Comparison of ENCODE assay signal across 9 cellular contexts in genomic region chr19:49085868-49086232, GRCh38. TPM values are rescaled to one million over a fixed set of nuclear protein-coding genes. Genes with fewer than 3 reads are reported as not detected.
DNase-seq lines count a peak whose midpoint lies in the region; ATAC-seq and FAIRE-seq lines count a peak whose summit lies in the region.
"Had no signal": no experiment of that assay in that cellular context is flagged by ENCODE, and none has a peak within 500 bp of the region (broad histone marks: within the 10 kb centered on the region; RNA-seq: fewer than 3 reads in every experiment).

No MANE protein-coding gene starts in this region.

- no peaks in the 10 kb centered on the region for H3K27me3 ChIP-seq in layer of hippocampus (ENCODE audit: control insufficient read depth, insufficient read depth, low read length)

- no peak for DNase-seq in activated CD4-positive, alpha-beta T cell treated with anti-CD3 and anti-CD28 coated beads, Interleukin-2, amount 10 ng/mL, durations not matched to agents 24 days and 14 days
- DNase-seq in activated CD4-positive, alpha-beta T cell treated with anti-CD3 and anti-CD28 coated beads, Interleukin-2, amount 50 U/mL, for 4 hours: no peak
- DNase-seq in activated naive CD8-positive, alpha-beta T cell treated with anti-CD3 and anti-CD28 coated beads, Interleukin-2, amount 50 U/mL, for 24 hours: no peak
- DNase-seq in urothelium cell line (ENCODE audit: low spot score): no peak
- no peak for DNase-seq in NCI-H187 treated with DMSO at 0.1 percent for 48 hours (lab: John Stamatoyannopoulos, UW)
- DNase-seq in SW 1271 (lab: John Stamatoyannopoulos, UW): no peak

- ATAC-seq in activated naive CD8-positive, alpha-beta T cell treated with anti-CD3 and anti-CD28 coated beads, Interleukin-2, amount 50 U/mL, for 24 hours: no peak

- peak overlapping the region; percentile 67 for H3K27ac ChIP-seq in layer of hippocampus (ENCODE audit: low read depth, low read length)
- H3K27ac ChIP-seq in temporal lobe (ENCODE audit: low read depth, low read length): peak overlapping the region; percentile 70

- peaks cover 37% of the 10 kb centered on the region for H3K36me3 Mint-ChIP-seq in activated CD4-positive, alpha-beta T cell treated with anti-CD3 and anti-CD28 coated beads, Interleukin-2, amount 10 ng/mL, durations not matched to agents 24 days and 14 days (ENCODE audit: low read depth)
- H3K36me3 Mint-ChIP-seq in activated naive CD8-positive, alpha-beta T cell treated with anti-CD3 and anti-CD28 coated beads, Interleukin-2, amount 50 U/mL, for 24 hours (ENCODE audit: low read depth): peaks cover 38% of the 10 kb centered on the region

- peak overlapping the region; percentile 86 for H3K27ac Mint-ChIP-seq in activated CD4-positive, alpha-beta T cell treated with anti-CD3 and anti-CD28 coated beads, Interleukin-2, amount 10 ng/mL, durations not matched to agents 24 days and 14 days
- peak overlapping the region; percentile 93 for H3K27ac Mint-ChIP-seq in activated naive CD8-positive, alpha-beta T cell treated with anti-CD3 and anti-CD28 coated beads, Interleukin-2, amount 50 U/mL, for 24 hours

- peaks cover 29% of the 10 kb centered on the region for H3K4me1 Mint-ChIP-seq in activated CD4-positive, alpha-beta T cell treated with anti-CD3 and anti-CD28 coated beads, Interleukin-2, amount 10 ng/mL, durations not matched to agents 24 days and 14 days
- H3K4me1 Mint-ChIP-seq in activated naive CD8-positive, alpha-beta T cell treated with anti-CD3 and anti-CD28 coated beads, Interleukin-2, amount 50 U/mL, for 24 hours: peaks cover 48% of the 10 kb centered on the region

- H3K4me3 Mint-ChIP-seq in activated CD4-positive, alpha-beta T cell treated with anti-CD3 and anti-CD28 coated beads, Interleukin-2, amount 10 ng/mL, durations not matched to agents 24 days and 14 days: peak overlapping the region; percentile 98
- peak overlapping the region; percentile 91 for H3K4me3 Mint-ChIP-seq in activated naive CD8-positive, alpha-beta T cell treated with anti-CD3 and anti-CD28 coated beads, Interleukin-2, amount 50 U/mL, for 24 hours

- intact Hi-C loops in activated CD4-positive, alpha-beta T cell treated with anti-CD3 and anti-CD28 coated beads, Interleukin-2, amount 10 ng/mL, durations not matched to agents 24 days and 14 days (cut with micrococcal nuclease): loop anchor here (1.0 kb wide), 2 partner anchors 28 to 33 kb away; partner anchors contain the start of genes C19orf73, LIN7B and PPFIA3

- H3K27me3 Mint-ChIP-seq in activated CD4-positive, alpha-beta T cell treated with anti-CD3 and anti-CD28 coated beads, Interleukin-2, amount 10 ng/mL, durations not matched to agents 24 days and 14 days: peaks cover 4% of the 10 kb centered on the region
- H3K27me3 Mint-ChIP-seq in activated naive CD8-positive, alpha-beta T cell treated with anti-CD3 and anti-CD28 coated beads, Interleukin-2, amount 50 U/mL, for 24 hours: peaks cover 2% of the 10 kb centered on the region

- H3K9me3 Mint-ChIP-seq in activated CD4-positive, alpha-beta T cell treated with anti-CD3 and anti-CD28 coated beads, Interleukin-2, amount 10 ng/mL, durations not matched to agents 24 days and 14 days: peaks cover 4% of the 10 kb centered on the region
- no peaks in the 10 kb centered on the region for H3K9me3 Mint-ChIP-seq in activated naive CD8-positive, alpha-beta T cell treated with anti-CD3 and anti-CD28 coated beads, Interleukin-2, amount 50 U/mL, for 24 hours

- no peak for FAIRE-seq in urothelium cell line (lab: Jason Lieb, UNC)
- FAIRE-seq: colon had no signal

RNA-seq across cellular contexts. Expression of gene SNRNP70, which starts 0.6 kb away (rescaled TPM):
- 270 and 281 TPM in 2 replicates for total RNA-seq in activated CD4-positive, alpha-beta T cell treated with anti-CD3 and anti-CD28 coated beads, Interleukin-2, amount 10 ng/mL, durations not matched to agents 24 days and 14 days
- 110 TPM for total RNA-seq in temporal lobe

RNA-seq across cellular contexts. Expression of gene KCNA7, which starts 13.4 kb away (rescaled TPM):
- not detected in 2 replicates for total RNA-seq in activated CD4-positive, alpha-beta T cell treated with anti-CD3 and anti-CD28 coated beads, Interleukin-2, amount 10 ng/mL, durations not matched to agents 24 days and 14 days
- not detected for total RNA-seq in temporal lobe

RNA-seq across cellular contexts. Expression of gene NTF4, which starts 21.2 kb away (rescaled TPM):
- not detected in 2 replicates for total RNA-seq in activated CD4-positive, alpha-beta T cell treated with anti-CD3 and anti-CD28 coated beads, Interleukin-2, amount 10 ng/mL, durations not matched to agents 24 days and 14 days
- total RNA-seq in temporal lobe: not detected

RNA-seq across cellular contexts. Expression of gene CGB7, which starts 28.3 kb away (rescaled TPM):
- not detected in 2 replicates for total RNA-seq in activated CD4-positive, alpha-beta T cell treated with anti-CD3 and anti-CD28 coated beads, Interleukin-2, amount 10 ng/mL, durations not matched to agents 24 days and 14 days
- total RNA-seq in temporal lobe: not detected

RNA-seq across cellular contexts. Expression of gene LIN7B, which starts 28.3 kb away (rescaled TPM):
- 5.4 and 6.0 TPM in 2 replicates for total RNA-seq in activated CD4-positive, alpha-beta T cell treated with anti-CD3 and anti-CD28 coated beads, Interleukin-2, amount 10 ng/mL, durations not matched to agents 24 days and 14 days
- total RNA-seq in temporal lobe: 19.7 TPM
